Comparison of ENCODE assay signal across 25 cellular contexts in genomic region chr10:12679636-12680035, GRCh38.
A peak's percentile ranks its signal among the peaks of the same experiment; 100 is the strongest.
DNase-seq lines count a peak whose midpoint lies in the region; ATAC-seq, FAIRE-seq and TF ChIP-seq lines count a peak whose summit lies in the region.
"Had no signal": no experiment of that assay in that cellular context is flagged by ENCODE, and none has a peak within 500 bp of the region (broad histone marks: within the 10 kb centered on the region; RNA-seq: fewer than 3 reads in every experiment).

No MANE protein-coding gene starts in this region.

- FAIRE-seq in D721Med (lab: Jason Lieb, UNC): peak; percentile 87
- FAIRE-seq: A549, GM12891, H1 had no signal

- H3K27me3 ChIP-seq in WERI-Rb-1 (ENCODE audit: insufficient read depth, low read depth, severe bottlenecking): no peaks in the 10 kb centered on the region
- H3K27me3 ChIP-seq: BE2C; BLaER1 treated with 17β-estradiol and CSF1 and Interleukin-3, amounts not matched to agents 10 nM and 100 nM had no signal

- H3K27ac ChIP-seq in WERI-Rb-1 (no peak overlapping the region; the same call in 1 of the 2 replicates), substantia nigra (ENCODE audit: low read depth, low read length, poor library complexity, severe bottlenecking) (no peak overlapping the region)
- H3K27ac ChIP-seq: A549; BLaER1 treated with 17β-estradiol and CSF1 and Interleukin-3, amounts not matched to agents 10 nM and 100 nM; GM23248 had no signal

- no peaks in the 10 kb centered on the region for H3K36me3 ChIP-seq in WERI-Rb-1
- H3K36me3 ChIP-seq: BE2C had no signal

- DNase-seq in D721Med (ENCODE audit: insufficient read length, low spot score) (peak; percentile 66), NCI-H82 (lab: John Stamatoyannopoulos, UW) (peak; percentile 92), WERI-Rb-1 (peak; percentile 83), substantia nigra (lab: John Stamatoyannopoulos, UW) (no peak)
- no peak for DNase-seq in stimulated activated CD4-positive, alpha-beta T cell treated with anti-CD3 and anti-CD28 coated beads, Interleukin-4, amount 100 ng/mL, for 1 hour
- DNase-seq: 8988T; ACHN; AML-193; BE2C; Calu3; CD4-positive, alpha-beta T cell; CD8-positive, alpha-beta memory T cell; DMS 273 treated with DMSO at 0.1 percent for 48 hours; DMS79; EL; GF-D8; GM23248; H7; HCEC 1CT had no signal

- no peaks in the 10 kb centered on the region for H3K9me3 ChIP-seq in WERI-Rb-1 (ENCODE audit: severe bottlenecking)
- H3K9me3 ChIP-seq: A549, BE2C had no signal

- no peak for ATAC-seq in GM18502 (IDR thresholded peaks at IDR 0.05; ENCODE audit: poor library complexity, unreplicated experiment)
- no peak for ATAC-seq in SK-N-SH treated with all-trans-retinoic acid at 6 μM for 48 hours
- ATAC-seq: A549 had no signal

- H3K4me3 ChIP-seq in WERI-Rb-1 (ENCODE audit: low read depth, low read length): no peak overlapping the region
- H3K4me3 ChIP-seq: A549; BLaER1 treated with 17β-estradiol and CSF1 and Interleukin-3, amounts not matched to agents 10 nM and 100 nM; GM23248 had no signal

- TF ChIP-seq CTCF in D721Med (IDR thresholded peaks at IDR 0.05; ENCODE audit: insufficient read depth, missing control alignments) (no peak), WERI-Rb-1 (IDR thresholded peaks at IDR 0.05; ENCODE audit: low read depth, low read length) (no peak)

TF ChIP-seq in SK-N-SH treated with all-trans-retinoic acid at 6 μM for 48 hours, 23 proteins besides CTCF, POLR2A, EP300 and RAD21:
- TF ChIP-seq ZNF565 (CRISPR knock-in tag; conservative IDR thresholded peaks at IDR 0.05; ENCODE audit: low read depth): no peak
- TF ChIP-seq CSDC2 (CRISPR knock-in tag; IDR thresholded peaks at IDR 0.05): no peak
- TF ChIP-seq, protein P1, sequence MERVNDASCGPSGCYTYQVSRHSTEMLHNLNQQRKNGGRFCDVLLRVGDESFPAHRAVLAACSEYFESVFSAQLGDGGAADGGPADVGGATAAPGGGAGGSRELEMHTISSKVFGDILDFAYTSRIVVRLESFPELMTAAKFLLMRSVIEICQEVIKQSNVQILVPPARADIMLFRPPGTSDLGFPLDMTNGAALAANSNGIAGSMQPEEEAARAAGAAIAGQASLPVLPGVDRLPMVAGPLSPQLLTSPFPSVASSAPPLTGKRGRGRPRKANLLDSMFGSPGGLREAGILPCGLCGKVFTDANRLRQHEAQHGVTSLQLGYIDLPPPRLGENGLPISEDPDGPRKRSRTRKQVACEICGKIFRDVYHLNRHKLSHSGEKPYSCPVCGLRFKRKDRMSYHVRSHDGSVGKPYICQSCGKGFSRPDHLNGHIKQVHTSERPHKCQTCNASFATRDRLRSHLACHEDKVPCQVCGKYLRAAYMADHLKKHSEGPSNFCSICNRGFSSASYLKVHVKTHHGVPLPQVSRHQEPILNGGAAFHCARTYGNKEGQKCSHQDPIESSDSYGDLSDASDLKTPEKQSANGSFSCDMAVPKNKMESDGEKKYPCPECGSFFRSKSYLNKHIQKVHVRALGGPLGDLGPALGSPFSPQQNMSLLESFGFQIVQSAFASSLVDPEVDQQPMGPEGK (CRISPR knock-in tag; IDR thresholded peaks at IDR 0.05; ENCODE audit: borderline replicate concordance): no peak
TF ChIP-seq in SK-N-SH treated with all-trans-retinoic acid at 6 μM for 48 hours: peak in this region for 0.

Comparison
In these comparisons a context has a peak if more than half of its experiments do, and no peak if none do; other contexts are left out.
1. DNase-seq: peak in D721Med (single experiment), NCI-H82 (single experiment) and WERI-Rb-1 (single experiment); none in stimulated activated CD4-positive, alpha-beta T cell treated with anti-CD3 and anti-CD28 coated beads, Interleukin-4, amount 100 ng/mL, for 1 hour (single experiment) and substantia nigra (0 of 49).